Comparison of ENCODE assay signal across 26 cellular contexts in genomic region chr4:110869114-110869513, GRCh38.
A peak's percentile ranks its signal among the peaks of the same experiment; 100 is the strongest.
DNase-seq lines count a peak whose midpoint lies in the region; ATAC-seq and TF ChIP-seq lines count a peak whose summit lies in the region.
"Had no signal": no experiment of that assay in that cellular context is flagged by ENCODE, and none has a peak within 500 bp of the region (broad histone marks: within the 10 kb centered on the region; RNA-seq: fewer than 3 reads in every experiment).

No MANE protein-coding gene starts in this region.

- no peak overlapping the region for H3K9ac ChIP-seq in HCT116 (ENCODE audit: low read length)

- no TSS peak for BruUV-seq in HCT116 (replicated peaks; lab: Mats Ljungman, UMichigan)

- H3K36me3 ChIP-seq in HCT116 (ENCODE audit: control insufficient read depth in 1 of 2, insufficient read depth in 2 of 2, low read length in 2 of 2) = no peaks in the 10 kb centered on the region
- H3K36me3 ChIP-seq: breast epithelium, neutrophil, stomach had no signal

- POLR2A ChIA-PET in HCT116 (lab: Charles Lee) = interaction anchor here (1.1 kb wide), 1 partner anchor 11 kb away, joined by 3 read pairs; no protein-coding TSS in a partner anchor

- no peaks in the 10 kb centered on the region for H3K27me3 ChIP-seq in HCT116 (ENCODE audit: insufficient read depth, low read length)
- H3K27me3 ChIP-seq: breast epithelium, dorsolateral prefrontal cortex, neutrophil, stomach had no signal

- H3K36me3 Mint-ChIP-seq in immature natural killer cell = no peaks in the 10 kb centered on the region

- no peak for TF ChIP-seq POLR2A in HCT116 (IDR thresholded peaks at IDR 0.05; ENCODE audit: borderline replicate concordance, extremely low read depth, insufficient read depth, insufficient read length)

- H3K4me2 ChIP-seq in HCT116 (ENCODE audit: low read length) = peak overlapping the region; percentile 34; the same call in 1 of the 2 replicates
- H3K4me2 ChIP-seq: PC-9 had no signal

- peak; percentile 70 for DNase-seq in AG08395 (ENCODE audit: low spot score)
- DNase-seq in HCT116 (ENCODE audit: low read depth, low spot score) = no peak
- peak; percentile 60 for DNase-seq in astrocyte of the cerebellum (ENCODE audit: low read depth)
- DNase-seq in kidney glomerular epithelial cell (lab: John Stamatoyannopoulos, UW) = peak; percentile 43
- DNase-seq in NCI-H748 (lab: John Stamatoyannopoulos, UW; ENCODE audit: unreplicated experiment) = no peak
- no peak for DNase-seq in activated CD4-positive, CD25-positive, alpha-beta regulatory T cell treated with anti-CD3 and anti-CD28 coated beads, Interleukin-2, amount 50 U/mL, for 72 hours
- DNase-seq in posterior cingulate gyrus = no peak
- no peak for DNase-seq in immature natural killer cell
- DNase-seq: activated CD4-positive, alpha-beta T cell treated with anti-CD3 and anti-CD28 coated beads for 48 hours; activated CD8-positive, alpha-beta memory T cell treated with anti-CD3 and anti-CD28 coated beads, Interleukin-2, amount 50 U/mL, for 48 hours; activated naive CD4-positive, alpha-beta T cell treated with Interleukin-2 at 50 U/mL for 16 hours; dorsolateral prefrontal cortex; GF-D8; hypothalamus; left cardiac atrium; mucosa of descending colon; NCI-H2081 treated with DMSO at 0.1 percent for 48 hours; NCI-H524; PC-9; right cardiac atrium; stimulated activated CD4-positive, alpha-beta T cell treated with anti-CD3 and anti-CD28 coated beads, Interleukin-1b, Interleukin-23, amount 100 ng/mL, for 48 hours; stomach had no signal

- H3K79me2 ChIP-seq in HCT116 (ENCODE audit: insufficient read depth, low read length) = no peaks in the 10 kb centered on the region

- intact Hi-C loops in HCT116 (cut with micrococcal nuclease) = no loop called here
- intact Hi-C loops in posterior cingulate gyrus (cut with DNase I) = no loop called here

- H3K27ac ChIP-seq in HCT116 (ENCODE audit: low read depth, low read length) = no peak overlapping the region
- H3K27ac ChIP-seq: dorsolateral prefrontal cortex, neutrophil, PC-9 had no signal

- CTCF ChIA-PET in HCT116 (lab: Charles Lee) = no interaction called here

- in situ Hi-C loops in astrocyte of the cerebellum (cut with HindIII; ENCODE audit: low sequenced_read_pairs) = no loop called here

- TF ChIP-seq RAD21 in HCT116 (IDR thresholded peaks at IDR 0.05; ENCODE audit: low read depth) = no peak

- peaks cover 0 to 2% (median 0%) of the 10 kb centered on the region in 3 donors for H3K27me3 Mint-ChIP-seq in immature natural killer cell (ENCODE audit: low read depth in 3 of 3)

- TF ChIP-seq CTCF in HCT116 (IDR thresholded peaks at IDR 0.05 in 2 of 3, conservative IDR thresholded peaks at IDR 0.05 in 1 of 3; ENCODE audit: borderline replicate concordance in 1 of 3, insufficient read depth in 1 of 3, low read depth in 2 of 3, low read length in 2 of 3) (no peak), astrocyte of the cerebellum (IDR thresholded peaks at IDR 0.05; ENCODE audit: low read depth, low read length, missing control alignments) (no peak)

- no peak overlapping the region for H3K27ac Mint-ChIP-seq in immature natural killer cell

- no peaks in the 10 kb centered on the region for H3K4me1 Mint-ChIP-seq in immature natural killer cell

- RAD21 ChIA-PET in HCT116 (lab: Charles Lee; ENCODE audit: low non-redundant PET in 1 of 2, low total read pairs in 2 of 2, uncharacterized antibody in 2 of 2, unreplicated experiment in 2 of 2) = no interaction called here

- no peaks in the 10 kb centered on the region for H3K9me3 ChIP-seq in HCT116 (ENCODE audit: control insufficient read depth in 1 of 2, insufficient read depth in 1 of 2, low read depth in 1 of 2, low read length in 2 of 2)
- H3K9me3 ChIP-seq: breast epithelium, mucosa of descending colon, neutrophil, stomach had no signal

- no peak overlapping the region for H3K4me3 Mint-ChIP-seq in immature natural killer cell

- peaks cover 3 to 14% of the 10 kb centered on the region in 2 experiments; a peak in 3 of 4 replicates for H3K4me1 ChIP-seq in HCT116 (ENCODE audit: control insufficient read depth in 1 of 2, insufficient read depth in 2 of 2, low read length in 2 of 2)

- H2AFZ ChIP-seq in HCT116 (ENCODE audit: low read depth, low read length, poor library complexity, severe bottlenecking) = no peak overlapping the region
- H2AFZ ChIP-seq: PC-9 had no signal

- H4K20me1 ChIP-seq in HCT116 (ENCODE audit: insufficient read depth) = no peaks in the 10 kb centered on the region

- ATAC-seq in HCT116 = no peak
- ATAC-seq: esophagus mucosa, K562, right cardiac atrium had no signal

- H3K9me3 Mint-ChIP-seq in immature natural killer cell = peaks cover 0 to 24% (median 6%) of the 10 kb centered on the region in 6 donors

- H3K9me2 ChIP-seq in HCT116 (ENCODE audit: insufficient read depth) = no peaks in the 10 kb centered on the region

- H3K4me3 ChIP-seq in HCT116 (replicated peaks in 1 of 2; ENCODE audit: low read depth in 1 of 2, low read length in 2 of 2) (no peak overlapping the region), astrocyte of the cerebellum (ENCODE audit: low read depth, low read length) (no peak overlapping the region)
- H3K4me3 ChIP-seq: breast epithelium, dorsolateral prefrontal cortex, K562, mucosa of descending colon, PC-9, stomach had no signal

TF ChIP-seq in HCT116, 20 proteins besides CTCF, POLR2A, EP300 and RAD21:
- TF ChIP-seq ZBTB33 (IDR thresholded peaks at IDR 0.05; ENCODE audit: extremely low read depth, insufficient replicate concordance, low read length) (no peak), SRF (IDR thresholded peaks at IDR 0.05; ENCODE audit: low read depth) (no peak), SP1 (IDR thresholded peaks at IDR 0.05; ENCODE audit: low read depth) (no peak), CBX3 (IDR thresholded peaks at IDR 0.05; ENCODE audit: low read depth) (no peak), EZH2phosphoT487 (IDR thresholded peaks at IDR 0.05; ENCODE audit: borderline replicate concordance) (no peak)

Comparison
In these comparisons a context has a peak if more than half of its experiments do, and no peak if none do; other contexts are left out.
1. DNase-seq: peak in AG08395 (single experiment), astrocyte of the cerebellum (single experiment) and kidney glomerular epithelial cell (single experiment); none in HCT116 (single experiment), NCI-H748 (single experiment), activated CD4-positive, CD25-positive, alpha-beta regulatory T cell treated with anti-CD3 and anti-CD28 coated beads, Interleukin-2, amount 50 U/mL, for 72 hours (single experiment), posterior cingulate gyrus (0 of 10) and immature natural killer cell (0 of 3).